1 cellular context compared by ENCODE assay signal in genomic region chr15:56042982-56043980, GRCh38.
TF ChIP-seq lines count a peak whose summit lies in the region.

No MANE protein-coding gene starts in this region.

TF ChIP-seq in A549, 52 proteins besides CTCF, POLR2A, EP300 and RAD21:
- TF ChIP-seq RFX5 (IDR thresholded peaks at IDR 0.05): no peak
- no peak for TF ChIP-seq EHMT2 (IDR thresholded peaks at IDR 0.05; ENCODE audit: low read depth)
- no peak for TF ChIP-seq SMC3 (IDR thresholded peaks at IDR 0.05)
- TF ChIP-seq ELK1 (IDR thresholded peaks at IDR 0.05; ENCODE audit: low read depth, low read length): no peak
- no peak for TF ChIP-seq HMGXB4 (CRISPR knock-in tag; IDR thresholded peaks at IDR 0.05; ENCODE audit: borderline replicate concordance)
- TF ChIP-seq MAFK (IDR thresholded peaks at IDR 0.05; ENCODE audit: partially characterized antibody): no peak
- TF ChIP-seq ZSCAN20 (CRISPR knock-in tag; IDR thresholded peaks at IDR 0.05): no peak
- TF ChIP-seq ZFP36 (IDR thresholded peaks at IDR 0.05; ENCODE audit: borderline replicate concordance, partially characterized antibody): no peak
- TF ChIP-seq FOXS1 (CRISPR knock-in tag; IDR thresholded peaks at IDR 0.05): no peak
- TF ChIP-seq HEYL (CRISPR knock-in tag; IDR thresholded peaks at IDR 0.05): no peak
- no peak for TF ChIP-seq TFCP2L1 (CRISPR knock-in tag; IDR thresholded peaks at IDR 0.05)
- no peak for TF ChIP-seq USF2 (IDR thresholded peaks at IDR 0.05)
- no peak for TF ChIP-seq NFE2L2 (conservative IDR thresholded peaks at IDR 0.05; ENCODE audit: low read length)
- TF ChIP-seq HDAC2 (IDR thresholded peaks at IDR 0.05): no peak
- no peak for TF ChIP-seq BHLHE40 (IDR thresholded peaks at IDR 0.05; ENCODE audit: low read depth, low read length)
- no peak for TF ChIP-seq E2F6 (IDR thresholded peaks at IDR 0.05; ENCODE audit: borderline replicate concordance, low read depth)
- TF ChIP-seq PBX3 (IDR thresholded peaks at IDR 0.05): no peak
- TF ChIP-seq POLR2AphosphoS2 (conservative IDR thresholded peaks at IDR 0.05; ENCODE audit: low read length): no peak
- no peak for TF ChIP-seq MAX (IDR thresholded peaks at IDR 0.05)
